In the genomic region with DNA sequence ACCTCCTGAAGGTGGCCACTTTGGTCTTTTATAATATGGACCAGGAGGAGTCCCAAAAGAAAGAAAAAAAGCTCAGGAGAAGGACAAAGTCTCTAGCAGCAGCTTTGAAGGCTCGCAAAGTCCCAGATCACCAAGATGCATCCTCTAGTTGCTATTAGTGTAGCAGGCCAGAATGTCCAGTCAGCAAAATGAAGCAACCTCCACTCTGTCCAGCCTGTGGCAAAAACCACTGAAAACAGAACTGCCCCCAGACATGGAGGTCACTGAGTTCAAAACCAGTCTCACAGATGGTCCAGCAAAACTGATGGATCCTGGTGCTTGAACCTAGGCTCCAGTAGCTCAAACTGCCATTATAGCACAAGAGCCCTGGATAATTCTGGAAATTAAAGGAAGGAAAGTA, we compare ENCODE assay signal across 22 cellular contexts. TPM values are rescaled to one million over a fixed set of nuclear protein-coding genes. Genes with fewer than 3 reads are reported as not detected.
DNase-seq lines count a peak whose midpoint lies in the region; ATAC-seq and TF ChIP-seq lines count a peak whose summit lies in the region.
"Had no signal": no experiment of that assay in that cellular context is flagged by ENCODE, and none has a peak within 500 bp of the region (broad histone marks: within the 10 kb centered on the region; RNA-seq: fewer than 3 reads in every experiment).

No MANE protein-coding gene starts in this region.

- no peaks in the 10 kb centered on the region for H4K20me1 ChIP-seq in MM.1S (ENCODE audit: insufficient read depth, low read length)

- H3K4me3 ChIP-seq in MM.1S (ENCODE audit: low read length) (no peak overlapping the region), brain microvascular endothelial cell (ENCODE audit: low read depth, low read length) (no peak overlapping the region), aorta (ENCODE audit: low read length in 2 of 2) (no peak overlapping the region)

- DNase-seq in CD1c-positive myeloid dendritic cell (ENCODE audit: extremely low spot score), result peak; percentile 59
- DNase-seq in MM.1S, result peak; percentile 50
- no peak for DNase-seq in left lobe of liver (ENCODE audit: low spot score)
- DNase-seq in putamen (ENCODE audit: low spot score), result peak; percentile 10
- DNase-seq in brain microvascular endothelial cell, result no peak
- no peak for DNase-seq in stimulated activated naive CD4-positive, alpha-beta T cell (lab: John Stamatoyannopoulos, UW)
- DNase-seq in aorta, result no peak
- DNase-seq: CD4-positive, CD25-positive, alpha-beta regulatory T cell; DMS153; DND-41; Kasumi-1; NCI-H2029; NCI-H524 treated with DMSO at 0.1 percent for 48 hours; NK-92 treated with Interleukin-12 subunit alpha and Interleukin-12 subunit beta, amount 100 ng/mL, for 24 hours; SHP77 treated with DMSO at 0.1 percent for 48 hours; SK-N-SH had no signal

- no peaks in the 10 kb centered on the region for H3K9me2 ChIP-seq in MM.1S (replicated peaks; ENCODE audit: insufficient read depth, low read length)
- H3K9me2 ChIP-seq: SK-N-SH had no signal

- H3K9ac ChIP-seq in MM.1S (ENCODE audit: low read length), result no peak overlapping the region
- H3K9ac ChIP-seq: SK-N-SH had no signal

- TF ChIP-seq CTCF in MM.1S (IDR thresholded peaks at IDR 0.05; ENCODE audit: low read length) (no peak), brain microvascular endothelial cell (IDR thresholded peaks at IDR 0.05; ENCODE audit: low read depth, low read length, missing control alignments) (no peak)

- H3K36me3 ChIP-seq in MM.1S (replicated peaks; ENCODE audit: insufficient read depth, low read length) (no peaks in the 10 kb centered on the region), brain microvascular endothelial cell (replicated peaks) (no peaks in the 10 kb centered on the region), aorta (ENCODE audit: control insufficient read depth in 1 of 2, insufficient read depth in 2 of 2, low read length in 1 of 2) (no peaks in the 10 kb centered on the region)

- H3K27ac ChIP-seq in MM.1S (ENCODE audit: low read length) (no peak overlapping the region), brain microvascular endothelial cell (no peak overlapping the region), aorta (ENCODE audit: low read depth in 1 of 2, low read length in 2 of 2) (no peak overlapping the region)
- H3K27ac ChIP-seq: HL-60 had no signal

- ATAC-seq in left lobe of liver (peak; percentile 42), aorta (ENCODE audit: low FRiP score) (no peak)
- ATAC-seq: PC-3 had no signal

- intact Hi-C loops in aorta (cut with DNase I), result loop anchor here in 1 of 2 donors (5.0 kb wide), 1 partner anchor 191 kb away; no protein-coding TSS in a partner anchor

- H3K9me3 ChIP-seq in MM.1S (replicated peaks; ENCODE audit: insufficient read depth, low read length) (no peaks in the 10 kb centered on the region), aorta (ENCODE audit: control insufficient read depth, low read length) (no peaks in the 10 kb centered on the region)
- H3K9me3 ChIP-seq: SK-N-SH had no signal

- no peak overlapping the region for H2AFZ ChIP-seq in MM.1S (ENCODE audit: low read length)

- peaks cover 14% of the 10 kb centered on the region for H3K4me1 ChIP-seq in MM.1S (ENCODE audit: low read length)
- H3K4me1 ChIP-seq in aorta (ENCODE audit: control insufficient read depth in 1 of 2, insufficient read depth in 2 of 2, low read length in 2 of 2), result no peaks in the 10 kb centered on the region

- in situ Hi-C loops in brain microvascular endothelial cell (cut with HindIII; ENCODE audit: low pct_ligation_motif_present, low sequenced_read_pairs), result no loop called here

- H3K27me3 ChIP-seq in MM.1S (replicated peaks; ENCODE audit: insufficient read depth, low read length) (peaks cover 10% of the 10 kb centered on the region; the same call in 1 of the 2 replicates), brain microvascular endothelial cell (replicated peaks) (no peaks in the 10 kb centered on the region), aorta (ENCODE audit: control insufficient read depth in 1 of 2, insufficient read depth in 2 of 2, low read length in 1 of 2) (no peaks in the 10 kb centered on the region)

- WGBS in aorta, 2 donors, result 83 to 95% methylated on average over 1 of the region's 1 CpG

- no peaks in the 10 kb centered on the region for H3K79me2 ChIP-seq in MM.1S (ENCODE audit: low read length)

- peaks cover 5% of the 10 kb centered on the region; the same call in 1 of the 2 replicates for H3F3A ChIP-seq in MM.1S (ENCODE audit: insufficient read depth, low read length)

- no peak overlapping the region for H3K4me2 ChIP-seq in MM.1S (ENCODE audit: low read depth, low read length)
- H3K4me2 ChIP-seq: SK-N-SH had no signal

RNA-seq across cellular contexts. Expression of a gene that starts 10.4 kb away (rescaled TPM):
- total RNA-seq in left lobe of liver (1.9 TPM), aorta (10 to 100 TPM; 10.1 to 15.1 TPM)
- 10 to 100 TPM in 1 of 2 donors, under 1 TPM in 1; 1.00 to 11.4 TPM for polyA plus RNA-seq in aorta
- total RNA-seq: CD4-positive, CD25-positive, alpha-beta regulatory T cell; H4; M059J; PC-3; RPMI7951 had no signal
- polyA plus RNA-seq: BJ; CD4-positive, CD25-positive, alpha-beta regulatory T cell; SK-N-SH had no signal

RNA-seq across cellular contexts. Expression of a gene that starts 42.9 kb away (rescaled TPM):
- total RNA-seq in left lobe of liver, result 2.6 TPM
- 10 to 100 TPM in 1 of 2 donors, 1 to 10 TPM in 1; 7.7 to 21.3 TPM for total RNA-seq in aorta
- 1 to 10 TPM in 1 of 2 donors, under 1 TPM in 1; 0.61 to 6.3 TPM for polyA plus RNA-seq in aorta
- total RNA-seq: CD4-positive, CD25-positive, alpha-beta regulatory T cell; H4; M059J; PC-3; RPMI7951 had no signal
- polyA plus RNA-seq: BJ, SK-N-SH had no signal

RNA-seq across cellular contexts. Expression of a gene that starts 51.0 kb away (rescaled TPM):
- total RNA-seq in left lobe of liver (not detected), aorta (not detected)
- not detected for polyA plus RNA-seq in aorta
- total RNA-seq: CD4-positive, CD25-positive, alpha-beta regulatory T cell; H4; M059J; PC-3; RPMI7951 had no signal
- polyA plus RNA-seq: BJ; CD4-positive, CD25-positive, alpha-beta regulatory T cell; SK-N-SH had no signal

Comparison
In these comparisons a context has a peak if more than half of its experiments do, and no peak if none do; other contexts are left out.
1. DNase-seq: peak in CD1c-positive myeloid dendritic cell (single experiment), MM.1S (single experiment) and putamen (single experiment); none in left lobe of liver (single experiment), brain microvascular endothelial cell (single experiment), stimulated activated naive CD4-positive, alpha-beta T cell (0 of 6) and aorta (0 of 2).